In the genomic region with DNA sequence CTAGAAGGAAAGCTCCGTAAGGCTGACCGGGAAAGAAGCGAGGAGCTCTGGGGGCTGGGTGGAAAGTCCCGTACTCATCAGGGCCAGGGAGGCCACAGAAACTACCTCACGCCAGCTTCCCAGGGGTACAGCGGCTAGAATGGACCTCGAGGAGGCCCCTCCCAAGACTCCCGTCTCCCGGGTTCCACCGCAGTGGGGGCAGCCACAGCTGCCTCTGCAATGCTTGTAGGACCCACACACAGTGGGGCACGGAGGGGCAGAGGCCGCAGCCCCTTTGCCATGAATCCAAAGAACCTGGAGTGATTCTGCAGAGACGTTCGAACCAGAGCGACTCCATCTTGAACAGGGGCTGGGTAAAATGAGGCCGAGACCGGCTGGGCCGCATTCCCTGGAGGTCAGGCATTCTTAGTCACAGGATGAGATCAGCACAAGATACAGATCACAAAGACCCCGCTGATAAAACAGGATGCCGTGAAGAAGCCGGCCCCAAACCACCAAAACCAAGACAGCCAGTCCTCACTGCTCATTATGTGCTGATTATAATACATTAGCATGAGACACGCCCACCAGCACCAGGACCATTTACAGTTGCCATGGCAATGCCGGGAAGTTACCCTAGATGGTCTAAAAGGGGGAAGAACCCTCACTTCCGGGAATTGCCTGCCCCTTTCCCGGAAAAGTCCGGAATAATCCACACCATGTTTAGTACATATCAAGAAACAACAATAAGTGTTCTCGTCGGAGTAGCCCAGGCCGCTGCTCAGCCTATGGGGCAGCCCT, we compare ENCODE assay signal across 1 cellular context.
TF ChIP-seq lines count a peak whose summit lies in the region.

No MANE protein-coding gene starts in this region.

TF ChIP-seq in K562, 482 proteins besides CTCF, POLR2A, EP300 and RAD21 (continued from another document):
- TF ChIP-seq MYC (IDR thresholded peaks at IDR 0.05; ENCODE audit: low read depth, low read length) (no peak), MYC (CRISPR knock-in tag; IDR thresholded peaks at IDR 0.05; ENCODE audit: borderline replicate concordance, low read depth) (peak; percentile 82; the same call in 1 of the 2 replicates), ATF3 (IDR thresholded peaks at IDR 0.05) (peak; percentile 31; the same call in 1 of the 2 replicates), ATF3 (CRISPR knock-in tag; conservative IDR thresholded peaks at IDR 0.05) (no peak)
